ENCODE assay signal across 14 cellular contexts in the genomic region with DNA sequence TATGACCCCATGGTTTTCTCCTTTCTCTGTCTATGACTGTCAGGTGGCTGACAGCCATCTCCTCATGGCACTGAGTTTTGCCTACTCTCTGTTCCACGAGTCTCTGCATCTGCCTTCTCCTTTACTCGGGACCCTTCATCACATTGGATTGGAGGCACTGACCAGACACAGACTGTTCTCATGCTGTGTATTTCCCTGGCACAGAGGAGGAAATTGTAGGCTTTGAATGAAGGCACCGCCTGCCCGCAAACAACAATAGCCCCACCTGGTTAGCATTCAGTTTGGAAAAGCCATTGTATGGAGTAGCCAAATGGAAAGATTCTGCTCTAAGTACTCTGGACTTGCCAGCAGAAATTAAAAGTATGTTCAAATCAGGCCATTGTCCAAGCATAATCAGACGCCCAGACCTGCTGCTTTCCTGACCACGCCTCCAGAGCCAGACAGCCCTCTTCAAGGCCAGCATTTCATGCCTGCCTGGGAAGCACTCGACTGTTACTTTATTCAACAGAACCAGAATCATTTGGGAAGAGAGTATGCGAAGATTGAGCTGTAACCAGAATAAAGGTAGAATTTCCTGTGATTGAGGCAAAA. TPM values are rescaled to one million over a fixed set of nuclear protein-coding genes. Genes with fewer than 3 reads are reported as not detected.
A peak's percentile ranks its signal among the peaks of the same experiment; 100 is the strongest.
DNase-seq lines count a peak whose midpoint lies in the region; ATAC-seq and TF ChIP-seq lines count a peak whose summit lies in the region.
"Had no signal": no experiment of that assay in that cellular context is flagged by ENCODE, and none has a peak within 500 bp of the region (broad histone marks: within the 10 kb centered on the region; RNA-seq: fewer than 3 reads in every experiment).

No MANE protein-coding gene starts in this region.

- no peak overlapping the region for H3K4me2 ChIP-seq in DND-41 (ENCODE audit: insufficient read depth, low read length)

- no peaks in the 10 kb centered on the region for H3K36me3 ChIP-seq in DND-41 (ENCODE audit: insufficient read depth, low read length)
- H3K36me3 ChIP-seq in Caco-2 (ENCODE audit: control insufficient read depth, insufficient read depth, low read length), result no peaks in the 10 kb centered on the region
- H3K36me3 ChIP-seq: BE2C had no signal

- POLR2A ChIA-PET in activated CD8-positive, alpha-beta T cell treated with anti-CD3 and anti-CD28 coated beads, Interleukin-2, amount 10 ng/mL, durations not matched to agents 7 days and 5 days (lab: Charles Lee), result no interaction called here
- POLR2A ChIA-PET in Caco-2 (lab: Charles Lee), result no interaction called here

- peaks cover 93% of the 10 kb centered on the region for H3K4me1 Mint-ChIP-seq in activated CD8-positive, alpha-beta T cell treated with anti-CD3 and anti-CD28 coated beads, Interleukin-2, amount 10 ng/mL, durations not matched to agents 7 days and 5 days (ENCODE audit: low read depth)
- H3K4me1 Mint-ChIP-seq in Caco-2 (ENCODE audit: low read depth, unreplicated experiment), result no peaks in the 10 kb centered on the region

- H4K20me1 ChIP-seq in DND-41 (ENCODE audit: insufficient read depth, low read length), result no peaks in the 10 kb centered on the region

- CTCF ChIA-PET in activated CD8-positive, alpha-beta T cell treated with anti-CD3 and anti-CD28 coated beads, Interleukin-2, amount 10 ng/mL, durations not matched to agents 7 days and 5 days (lab: Charles Lee), result interaction anchor here (1.0 to 5.7 kb wide), 2 partner anchors 15 to 31 kb away, joined by 3 to 50 read pairs; no protein-coding TSS in a partner anchor
- CTCF ChIA-PET in Caco-2 (lab: Charles Lee), result no interaction called here

- peak; percentile 58 for DNase-seq in ACHN
- no peak for DNase-seq in DND-41
- peak; percentile 6 for DNase-seq in NCI-H774 (lab: John Stamatoyannopoulos, UW)
- no peak for DNase-seq in left colon
- no peak for DNase-seq in GOT3 (lab: John Stamatoyannopoulos, UW)
- DNase-seq in activated CD8-positive, alpha-beta T cell treated with anti-CD3 and anti-CD28 coated beads, Interleukin-2, amount 10 ng/mL, durations not matched to agents 7 days and 5 days, result no peak
- no peak for DNase-seq in activated gamma-delta T cell (lab: John Stamatoyannopoulos, UW)
- no peak for DNase-seq in Caco-2
- DNase-seq: BE2C; MM.1S; stimulated activated CD4-positive, alpha-beta T cell treated with anti-CD3 and anti-CD28 coated beads, Interleukin-2, amount 100 ng/mL, for 24 hours; stimulated activated naive CD8-positive, alpha-beta T cell treated with anti-CD3 and anti-CD28 coated beads, Interleukin-15, Interleukin-2, amounts not matched to agents 100 U/mL and 50 U/mL, for 24 hours had no signal

- BruUV-seq in Caco-2 (replicated peaks; lab: Mats Ljungman, UMichigan), result no TSS peak

- H3K4me3 Mint-ChIP-seq in activated CD8-positive, alpha-beta T cell treated with anti-CD3 and anti-CD28 coated beads, Interleukin-2, amount 10 ng/mL, durations not matched to agents 7 days and 5 days, result no peak overlapping the region
- H3K4me3 Mint-ChIP-seq in Caco-2 (ENCODE audit: unreplicated experiment), result no peak overlapping the region
- H3K4me3 Mint-ChIP-seq: T-helper 1 cell treated with Interleukin-12 subunit alpha and Interleukin-12 subunit beta and Interleukin-4 antibody, amounts not matched to agents 30 μg/mL and 1 μg/mL, for 36 hours had no signal

- TF ChIP-seq CTCF in DND-41 (IDR thresholded peaks at IDR 0.05; ENCODE audit: borderline replicate concordance, extremely low read depth, low read length, poor library complexity, severe bottlenecking) (no peak), Caco-2 (IDR thresholded peaks at IDR 0.05; ENCODE audit: insufficient read depth in 1 of 2, low read depth in 1 of 2, low read length in 1 of 2, severe bottlenecking in 1 of 2, unreplicated experiment in 1 of 2) (no peak)

- H3K9me3 ChIP-seq in DND-41 (ENCODE audit: insufficient read depth, low read length, severe bottlenecking) (no peaks in the 10 kb centered on the region), Caco-2 (no peaks in the 10 kb centered on the region)
- H3K9me3 ChIP-seq: BE2C had no signal

- in situ Hi-C loops in ACHN (cut with HindIII; ENCODE audit: low pct_ligation_motif_present, low pct_unique_long_range_greater_than_20kb, low sequenced_read_pairs), result no loop called here

- H3K27me3 ChIP-seq in DND-41 (ENCODE audit: insufficient read depth, low read length, poor library complexity), result no peaks in the 10 kb centered on the region
- H3K27me3 ChIP-seq in Caco-2 (replicated peaks; ENCODE audit: control insufficient read depth, insufficient read depth, low read length), result no peaks in the 10 kb centered on the region
- H3K27me3 ChIP-seq: BE2C, dorsolateral prefrontal cortex had no signal

- no peaks in the 10 kb centered on the region for H3K79me2 ChIP-seq in DND-41 (ENCODE audit: insufficient read depth, low read length)

- no peak overlapping the region for H3K4me3 ChIP-seq in DND-41 (ENCODE audit: low read depth in 1 of 2, low read length in 2 of 2)
- no peak overlapping the region for H3K4me3 ChIP-seq in Caco-2 (ENCODE audit: low read depth, low read length)
- H3K4me3 ChIP-seq: dorsolateral prefrontal cortex had no signal

- ATAC-seq in DND-41 (ENCODE audit: insufficient read depth, low read depth) (no peak), left colon (peak; percentile 61)
- no peak for ATAC-seq in activated CD8-positive, alpha-beta T cell treated with anti-CD3 and anti-CD28 coated beads, Interleukin-2, amount 10 ng/mL, durations not matched to agents 7 days and 5 days
- ATAC-seq: stimulated activated naive CD8-positive, alpha-beta T cell treated with anti-CD3 and anti-CD28 coated beads, Interleukin-15, Interleukin-2, amounts not matched to agents 100 U/mL and 50 U/mL, for 24 hours had no signal

- H3K9me3 Mint-ChIP-seq in activated CD8-positive, alpha-beta T cell treated with anti-CD3 and anti-CD28 coated beads, Interleukin-2, amount 10 ng/mL, durations not matched to agents 7 days and 5 days (ENCODE audit: insufficient read depth), result no peaks in the 10 kb centered on the region
- peaks cover 9% of the 10 kb centered on the region for H3K9me3 Mint-ChIP-seq in Caco-2 (ENCODE audit: unreplicated experiment)
- H3K9me3 Mint-ChIP-seq: T-helper 1 cell treated with Interleukin-12 subunit alpha and Interleukin-12 subunit beta and Interleukin-4 antibody, amounts not matched to agents 30 μg/mL and 1 μg/mL, for 36 hours had no signal

- H3K9ac ChIP-seq in DND-41 (ENCODE audit: low read depth, low read length), result no peak overlapping the region

- H3K27ac Mint-ChIP-seq in activated CD8-positive, alpha-beta T cell treated with anti-CD3 and anti-CD28 coated beads, Interleukin-2, amount 10 ng/mL, durations not matched to agents 7 days and 5 days, result no peak overlapping the region
- no peak overlapping the region for H3K27ac Mint-ChIP-seq in Caco-2 (ENCODE audit: unreplicated experiment)
- H3K27ac Mint-ChIP-seq: T-helper 1 cell treated with Interleukin-12 subunit alpha and Interleukin-12 subunit beta and Interleukin-4 antibody, amounts not matched to agents 30 μg/mL and 1 μg/mL, for 36 hours had no signal

- intact Hi-C loops in left colon (cut with DNase I, micrococcal nuclease), result no loop called here
- intact Hi-C loops in Caco-2 (cut with micrococcal nuclease; ENCODE audit: unreplicated experiment), result no loop called here

- no peak overlapping the region for H2AFZ ChIP-seq in DND-41 (ENCODE audit: low read depth, low read length)

- peaks cover 2% of the 10 kb centered on the region for H3K36me3 Mint-ChIP-seq in activated CD8-positive, alpha-beta T cell treated with anti-CD3 and anti-CD28 coated beads, Interleukin-2, amount 10 ng/mL, durations not matched to agents 7 days and 5 days (ENCODE audit: low read depth)
- peaks cover 4% of the 10 kb centered on the region for H3K36me3 Mint-ChIP-seq in Caco-2 (ENCODE audit: insufficient read depth, unreplicated experiment)

- H3K4me1 ChIP-seq in DND-41 (ENCODE audit: insufficient read depth, low read length) (peaks cover 70% of the 10 kb centered on the region), Caco-2 (no peaks in the 10 kb centered on the region)

- peak overlapping the region; percentile 57 for H3K27ac ChIP-seq in DND-41 (ENCODE audit: low read length)

- no peaks in the 10 kb centered on the region for H3K27me3 Mint-ChIP-seq in activated CD8-positive, alpha-beta T cell treated with anti-CD3 and anti-CD28 coated beads, Interleukin-2, amount 10 ng/mL, durations not matched to agents 7 days and 5 days (ENCODE audit: low read depth)
- H3K27me3 Mint-ChIP-seq in Caco-2 (ENCODE audit: insufficient read depth, unreplicated experiment), result peaks cover 5% of the 10 kb centered on the region

RNA-seq across cellular contexts. Expression of gene SEMA4D, which starts 8.0 kb away (rescaled TPM):
- 10 to 100 TPM; 18.9 to 21.2 TPM for total RNA-seq in left colon
- total RNA-seq in activated CD8-positive, alpha-beta T cell treated with anti-CD3 and anti-CD28 coated beads, Interleukin-2, amount 10 ng/mL, durations not matched to agents 7 days and 5 days, result 100 to 1,000 TPM; 314 to 321 TPM
- total RNA-seq in Caco-2 (2022), result 16.0 and 17.1 TPM in 2 replicates

Comparison
In these comparisons a context has a peak if more than half of its experiments do, and no peak if none do; other contexts are left out.
1. DNase-seq: peak in ACHN (single experiment) and NCI-H774 (single experiment); none in DND-41 (single experiment), left colon (0 of 2), GOT3 (single experiment), activated CD8-positive, alpha-beta T cell treated with anti-CD3 and anti-CD28 coated beads, Interleukin-2, amount 10 ng/mL, durations not matched to agents 7 days and 5 days (single experiment), activated gamma-delta T cell (single experiment) and Caco-2 (0 of 2).
2. RNA of gene SEMA4D, which starts 8.0 kb away (total RNA-seq): 314 to 321 TPM in activated CD8-positive, alpha-beta T cell treated with anti-CD3 and anti-CD28 coated beads, Interleukin-2, amount 10 ng/mL, durations not matched to agents 7 days and 5 days; 18.9 to 21.2 TPM in left colon and 16.0 to 17.1 TPM in Caco-2; every median in the first group is over 10 times any median in the second.